ENCODE assay signal across 8 cellular contexts in genomic region chr5:132747064-132747692, GRCh38. TPM values are rescaled to one million over a fixed set of nuclear protein-coding genes. Genes with fewer than 3 reads are reported as not detected.
DNase-seq lines count a peak whose midpoint lies in the region; ATAC-seq and TF ChIP-seq lines count a peak whose summit lies in the region.

A gene with protein sequence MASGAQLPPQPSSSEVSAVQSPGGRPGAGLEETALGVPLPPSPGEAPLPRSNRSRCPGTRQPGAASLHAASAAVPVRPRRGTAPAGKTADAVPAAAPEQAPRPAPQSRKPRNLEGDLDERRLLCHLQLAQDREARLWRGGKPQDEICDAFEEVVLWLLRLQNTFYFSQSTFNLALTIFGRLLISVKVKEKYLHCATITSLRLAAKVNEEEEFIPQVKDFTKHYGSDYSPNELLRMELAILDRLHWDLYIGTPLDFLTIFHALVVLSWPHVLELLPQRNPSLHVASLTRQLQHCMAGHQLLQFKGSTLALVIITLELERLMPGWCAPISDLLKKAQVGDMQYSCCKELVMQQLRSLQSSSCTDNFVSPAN (plus strand): TSS chr5:132747426. CDS start chr5:132747496, 70 bp downstream.

- DNase-seq in AG04449 (ENCODE audit: low read depth, low spot score) (no peak), RWPE1 (ENCODE audit: low spot score) (peak; percentile 53), ureter (ENCODE audit: low spot score) (no peak)
- DNase-seq in activated naive CD8-positive, alpha-beta T cell treated with anti-CD3 and anti-CD28 coated beads, Interleukin-2, amount 50 U/mL, for 16 hours (ENCODE audit: low read depth, low spot score): peak; percentile 39
- DNase-seq in stimulated activated CD4-positive, alpha-beta T cell treated with anti-CD3 and anti-CD28 coated beads, Interleukin-1b, Interleukin-23, amount 100 ng/mL, for 48 hours: peak; percentile 40

- POLR2A ChIA-PET in AG04449 (lab: Yijun Ruan, JAX): interaction anchor here (1.2 kb wide), 1 partner anchor 29 kb away, joined by 3 read pairs; no protein-coding TSS in a partner anchor
- POLR2A ChIA-PET in RWPE1 (lab: Yijun Ruan, JAX; ENCODE audit: low non-redundant PET): no interaction called here

- H3K4me3 ChIP-seq in AG04449 (ENCODE audit: low read depth, low read length) (peak within 1 kb of the TSS; percentile 41), iPS-18c (ENCODE audit: insufficient read depth, low read depth, low read length) (peak within 1 kb of the TSS; percentile 69)

- TF ChIP-seq CTCF in AG04449 (IDR thresholded peaks at IDR 0.05; ENCODE audit: insufficient read depth, low read length, missing control alignments) (no peak), RWPE1 (conservative IDR thresholded peaks at IDR 0.05; ENCODE audit: low read depth) (peak; percentile 23; the same call in 1 of the 2 replicates)

- no peak within 1 kb of the TSS; the same call in 1 of the 2 replicates for H3K27ac ChIP-seq in RWPE1

- ATAC-seq in GM19452 (IDR thresholded peaks at IDR 0.05; ENCODE audit: unreplicated experiment) (peak; percentile 52), HG03045 (IDR thresholded peaks at IDR 0.05; ENCODE audit: unreplicated experiment) (no peak)

- peaks cover 3% of the 10 kb centered on the region for H3K9me3 ChIP-seq in iPS-18c (ENCODE audit: control insufficient read depth, insufficient read depth, low read length)

- CTCF ChIA-PET in AG04449 (lab: Yijun Ruan, JAX) (interaction anchor here (1.7 to 18.0 kb wide), 4 partner anchors 9 to 73 kb away, joined by 5 to 317 read pairs (median 34); partner anchors contain the start of genes KIF3A and SOWAHA), RWPE1 (lab: Yijun Ruan, JAX) (interaction anchor here (0.6 to 1.6 kb wide), 5 partner anchors 9 to 566 kb away, joined by 3 to 5 read pairs (median 4); partner anchors contain the start of gene SHROOM1)

RNA-seq across cellular contexts. Expression of the gene that starts here (rescaled TPM):
- 5.8 TPM for total RNA-seq in ureter

Comparison
In these comparisons a context has a peak if more than half of its experiments do, and no peak if none do; other contexts are left out.
1. DNase-seq: peak in RWPE1 (single experiment), activated naive CD8-positive, alpha-beta T cell treated with anti-CD3 and anti-CD28 coated beads, Interleukin-2, amount 50 U/mL, for 16 hours (single experiment) and stimulated activated CD4-positive, alpha-beta T cell treated with anti-CD3 and anti-CD28 coated beads, Interleukin-1b, Interleukin-23, amount 100 ng/mL, for 48 hours (single experiment); none in AG04449 (single experiment) and ureter (single experiment).